1 cellular context compared by ENCODE assay signal in the genomic region with DNA sequence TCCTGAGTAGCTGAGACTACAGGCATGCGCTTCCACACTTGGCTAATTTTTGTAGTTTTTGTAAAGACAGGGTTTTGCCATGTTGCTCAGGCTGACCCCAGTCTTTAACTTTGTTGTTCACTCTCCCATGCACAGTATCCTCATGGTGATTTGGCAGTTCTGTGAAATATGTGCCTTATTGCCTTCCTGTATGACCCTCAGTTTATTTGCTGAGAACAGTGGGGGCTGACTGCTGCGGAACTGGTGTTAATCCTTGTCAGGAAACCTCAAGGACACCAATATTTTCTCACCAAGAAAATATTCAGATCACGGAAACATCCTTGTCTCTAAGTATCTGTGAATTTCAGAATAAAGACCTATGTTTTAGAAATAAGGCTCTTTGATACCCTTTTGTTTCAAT.
TF ChIP-seq lines count a peak whose summit lies in the region.

No MANE protein-coding gene starts in this region.

TF ChIP-seq in H1, 55 proteins besides CTCF, POLR2A, EP300 and RAD21:
- TF ChIP-seq SIRT6 (IDR thresholded peaks at IDR 0.05; ENCODE audit: low read length) (no peak), MAFK (IDR thresholded peaks at IDR 0.05; ENCODE audit: low read depth, low read length) (no peak), SIN3A (conservative IDR thresholded peaks at IDR 0.05 in 1 of 2, IDR thresholded peaks at IDR 0.05 in 1 of 2; ENCODE audit: low read depth in 1 of 2, low read length in 2 of 2) (no peak), RNF2 (IDR thresholded peaks at IDR 0.05; ENCODE audit: borderline replicate concordance, low read depth, low read length, missing control alignments, poor library complexity, severe bottlenecking) (no peak), CEBPB (IDR thresholded peaks at IDR 0.05; ENCODE audit: low read depth, low read length) (no peak), FOSL1 (IDR thresholded peaks at IDR 0.05; ENCODE audit: insufficient read depth, low read depth, low read length) (no peak), EGR1 (IDR thresholded peaks at IDR 0.05; ENCODE audit: borderline replicate concordance, low read depth, low read length) (no peak), RXRA (IDR thresholded peaks at IDR 0.05; ENCODE audit: insufficient read depth, low read depth, low read length) (no peak), BCL11A (IDR thresholded peaks at IDR 0.05; ENCODE audit: low read depth in 2 of 2, low read length in 2 of 2) (no peak), TBP (IDR thresholded peaks at IDR 0.05; ENCODE audit: low read depth, low read length) (no peak), SUZ12 (IDR thresholded peaks at IDR 0.05; ENCODE audit: low read length) (no peak), CBX5 (IDR thresholded peaks at IDR 0.05; ENCODE audit: low read depth, low read length) (no peak), KDM1A (IDR thresholded peaks at IDR 0.05; ENCODE audit: borderline replicate concordance, low read length) (no peak)
- TF ChIP-seq, protein P1, sequence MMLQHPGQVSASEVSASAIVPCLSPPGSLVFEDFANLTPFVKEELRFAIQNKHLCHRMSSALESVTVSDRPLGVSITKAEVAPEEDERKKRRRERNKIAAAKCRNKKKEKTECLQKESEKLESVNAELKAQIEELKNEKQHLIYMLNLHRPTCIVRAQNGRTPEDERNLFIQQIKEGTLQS (IDR thresholded peaks at IDR 0.05; ENCODE audit: insufficient read depth, low read depth, low read length): no peak
TF ChIP-seq in H1: peak in this region for 0.
